In genomic region chr4:165330071-165330470, GRCh38 we compare ENCODE assay signal across 13 cellular contexts. TPM values are rescaled to one million over a fixed set of nuclear protein-coding genes. Genes with fewer than 3 reads are reported as not detected.
A peak's percentile ranks its signal among the peaks of the same experiment; 100 is the strongest.
DNase-seq lines count a peak whose midpoint lies in the region; TF ChIP-seq lines count a peak whose summit lies in the region.
"Had no signal": no experiment of that assay in that cellular context is flagged by ENCODE, and none has a peak within 500 bp of the region (broad histone marks: within the 10 kb centered on the region; RNA-seq: fewer than 3 reads in every experiment).

No MANE protein-coding gene starts in this region.

- H3K9ac ChIP-seq in SK-N-MC (ENCODE audit: insufficient read length): peak overlapping the region; percentile 62

- peak overlapping the region; percentile 65 for H3K4me3 Mint-ChIP-seq in T-helper 1 cell treated with Interleukin-12 subunit alpha and Interleukin-12 subunit beta and Interleukin-4 antibody, amounts not matched to agents 30 μg/mL and 1 μg/mL, for 36 hours
- no peak overlapping the region for H3K4me3 Mint-ChIP-seq in CD4-positive, alpha-beta memory T cell

- H3K27ac ChIP-seq in SK-N-MC (no peak overlapping the region), WERI-Rb-1 (no peak overlapping the region)
- no peak overlapping the region for H3K27ac ChIP-seq in CD4-positive, alpha-beta memory T cell (ENCODE audit: low read depth, low read length)
- H3K27ac ChIP-seq: adrenal gland, gastrocnemius medialis had no signal

- H3K4me1 ChIP-seq in CD4-positive, alpha-beta memory T cell (ENCODE audit: insufficient read depth, low read length): peaks cover 53% of the 10 kb centered on the region

- DNase-seq in T-helper 1 cell: no peak
- DNase-seq in SK-N-MC (ENCODE audit: low read depth, low spot score): no peak
- no peak for DNase-seq in fibroblast of the aortic adventitia (ENCODE audit: low read depth)
- DNase-seq in renal cortical epithelial cell (ENCODE audit: low read depth): peak; percentile 27
- DNase-seq in WERI-Rb-1: no peak
- no peak for DNase-seq in CD4-positive, alpha-beta memory T cell
- no peak for DNase-seq in retina
- DNase-seq: 8988T; activated CD4-positive, CD25-positive, alpha-beta regulatory T cell; adrenal gland; gastrocnemius medialis; NCI-H1930 had no signal

- H3K4me1 Mint-ChIP-seq in T-helper 1 cell treated with Interleukin-12 subunit alpha and Interleukin-12 subunit beta and Interleukin-4 antibody, amounts not matched to agents 30 μg/mL and 1 μg/mL, for 36 hours (ENCODE audit: low read depth): peaks cover 53% of the 10 kb centered on the region
- H3K4me1 Mint-ChIP-seq in CD4-positive, alpha-beta memory T cell: peaks cover 27 to 44% (median 31%) of the 10 kb centered on the region in 4 donors

- H3K36me3 Mint-ChIP-seq in T-helper 1 cell treated with Interleukin-12 subunit alpha and Interleukin-12 subunit beta and Interleukin-4 antibody, amounts not matched to agents 30 μg/mL and 1 μg/mL, for 36 hours (ENCODE audit: low read depth): peaks cover 27% of the 10 kb centered on the region
- peaks cover 7 to 27% of the 10 kb centered on the region in 2 donors for H3K36me3 Mint-ChIP-seq in CD4-positive, alpha-beta memory T cell

- POLR2A ChIA-PET in CD4-positive, alpha-beta memory T cell (lab: Charles Lee; ENCODE audit: partially characterized antibody): no interaction called here

- TF ChIP-seq CTCF in fibroblast of the aortic adventitia (IDR thresholded peaks at IDR 0.05; ENCODE audit: insufficient read depth, low read length): no peak
- TF ChIP-seq CTCF in WERI-Rb-1 (IDR thresholded peaks at IDR 0.05; ENCODE audit: low read depth, low read length): no peak

- CTCF ChIA-PET in CD4-positive, alpha-beta memory T cell (lab: Charles Lee; ENCODE audit: partially characterized antibody): interaction anchor here (0.6 to 1.2 kb wide), 3 partner anchors 12 to 199 kb away, joined by 3 to 5 read pairs (median 4); no protein-coding TSS in a partner anchor

- no peaks in the 10 kb centered on the region for H3K27me3 Mint-ChIP-seq in T-helper 1 cell treated with Interleukin-12 subunit alpha and Interleukin-12 subunit beta and Interleukin-4 antibody, amounts not matched to agents 30 μg/mL and 1 μg/mL, for 36 hours (ENCODE audit: low read depth)
- H3K27me3 Mint-ChIP-seq in CD4-positive, alpha-beta memory T cell: no peaks in the 10 kb centered on the region

- no peaks in the 10 kb centered on the region for H3K9me3 Mint-ChIP-seq in T-helper 1 cell treated with Interleukin-12 subunit alpha and Interleukin-12 subunit beta and Interleukin-4 antibody, amounts not matched to agents 30 μg/mL and 1 μg/mL, for 36 hours
- H3K9me3 Mint-ChIP-seq in CD4-positive, alpha-beta memory T cell: no peaks in the 10 kb centered on the region

- H3K27ac Mint-ChIP-seq in T-helper 1 cell treated with Interleukin-12 subunit alpha and Interleukin-12 subunit beta and Interleukin-4 antibody, amounts not matched to agents 30 μg/mL and 1 μg/mL, for 36 hours: peak overlapping the region; percentile 73
- H3K27ac Mint-ChIP-seq in CD4-positive, alpha-beta memory T cell: no peak overlapping the region

- H3K27me3 ChIP-seq in WERI-Rb-1 (ENCODE audit: insufficient read depth, low read depth, severe bottlenecking): no peaks in the 10 kb centered on the region
- H3K27me3 ChIP-seq in CD4-positive, alpha-beta memory T cell (ENCODE audit: insufficient read depth, low read length): no peaks in the 10 kb centered on the region
- H3K27me3 ChIP-seq: adrenal gland, gastrocnemius medialis had no signal

- 0 out of 2 replicates have a peak, but pooled peaks cover 4% of the 10 kb centered on the region for H3K9me3 ChIP-seq in SK-N-MC (ENCODE audit: low read depth, low read length)
- H3K9me3 ChIP-seq in WERI-Rb-1 (ENCODE audit: severe bottlenecking): no peaks in the 10 kb centered on the region
- no peaks in the 10 kb centered on the region for H3K9me3 ChIP-seq in CD4-positive, alpha-beta memory T cell (ENCODE audit: control insufficient read depth in 1 of 2, low read length in 2 of 2)
- H3K9me3 ChIP-seq: adrenal gland, gastrocnemius medialis had no signal

- H3K4me3 ChIP-seq in SK-N-MC: peak overlapping the region; percentile 89
- H3K4me3 ChIP-seq in fibroblast of the aortic adventitia (ENCODE audit: low read depth, low read length): peak overlapping the region; percentile 39
- H3K4me3 ChIP-seq in WERI-Rb-1 (ENCODE audit: low read depth, low read length): no peak overlapping the region
- no peak overlapping the region for H3K4me3 ChIP-seq in CD4-positive, alpha-beta memory T cell (ENCODE audit: low read length in 2 of 2)
- H3K4me3 ChIP-seq: gastrocnemius medialis had no signal

- intact Hi-C loops in CD4-positive, alpha-beta memory T cell (cut with micrococcal nuclease): no loop called here

- H3K36me3 ChIP-seq in SK-N-MC (ENCODE audit: insufficient read depth, low read length): peaks cover 62% of the 10 kb centered on the region
- peaks cover 51% of the 10 kb centered on the region for H3K36me3 ChIP-seq in WERI-Rb-1
- peaks cover 5% of the 10 kb centered on the region for H3K36me3 ChIP-seq in CD4-positive, alpha-beta memory T cell (ENCODE audit: insufficient read depth, low read length)
- H3K36me3 ChIP-seq: adrenal gland, gastrocnemius medialis had no signal

RNA-seq across cellular contexts. Expression of gene MSMO1, which starts 2.6 kb away (rescaled TPM):
- total RNA-seq in fibroblast of the aortic adventitia (ENCODE audit: low replicate concordance): 101 and 141 TPM in 2 replicates
- total RNA-seq in renal cortical epithelial cell: 72.7 and 446 TPM in 2 replicates
- total RNA-seq in CD4-positive, alpha-beta memory T cell: 10 to 100 TPM; 24.4 to 24.8 TPM
- 10 to 100 TPM; 28.5 to 34.0 TPM for polyA plus RNA-seq in CD4-positive, alpha-beta memory T cell

RNA-seq across cellular contexts. Expression of gene CPE, which starts 48.7 kb away (rescaled TPM):
- total RNA-seq in fibroblast of the aortic adventitia (ENCODE audit: low replicate concordance) (79.4 and 116 TPM in 2 replicates), renal cortical epithelial cell (6.9 and 32.8 TPM in 2 replicates)
- not detected for total RNA-seq in CD4-positive, alpha-beta memory T cell
- not detected for polyA plus RNA-seq in CD4-positive, alpha-beta memory T cell

Comparison
In these comparisons a context has a peak if more than half of its experiments do, and no peak if none do; other contexts are left out.
1. H3K4me3 ChIP-seq: peak in SK-N-MC (single experiment) and fibroblast of the aortic adventitia (single experiment); none in WERI-Rb-1 (single experiment) and CD4-positive, alpha-beta memory T cell (0 of 2).